Comparison of ENCODE assay signal across 13 cellular contexts in the genomic region with DNA sequence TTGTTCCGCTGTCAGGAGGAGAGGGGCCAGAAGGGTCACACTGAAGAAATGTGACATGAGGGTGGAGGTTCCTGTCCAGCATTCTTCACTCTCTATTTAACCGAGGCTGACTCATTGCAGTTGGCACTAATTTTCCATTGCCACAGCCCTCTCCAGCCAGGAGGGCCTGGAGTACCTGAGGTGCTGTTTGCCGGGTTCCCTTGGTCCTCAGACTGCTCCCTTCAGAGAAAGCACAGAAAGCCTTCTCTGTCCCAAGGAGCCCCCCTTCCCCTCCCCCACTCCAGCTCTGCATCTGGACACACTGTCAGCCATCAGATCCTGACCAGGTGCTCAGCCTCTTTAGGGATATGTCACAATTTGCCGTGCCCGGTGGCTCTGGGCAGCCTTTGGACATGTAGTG. TPM values are rescaled to one million over a fixed set of nuclear protein-coding genes. Genes with fewer than 3 reads are reported as not detected.
DNase-seq lines count a peak whose midpoint lies in the region; ATAC-seq and TF ChIP-seq lines count a peak whose summit lies in the region.
"Had no signal": no experiment of that assay in that cellular context is flagged by ENCODE, and none has a peak within 500 bp of the region (broad histone marks: within the 10 kb centered on the region; RNA-seq: fewer than 3 reads in every experiment).

No MANE protein-coding gene starts in this region.

- H3K9me2 ChIP-seq in Karpas-422 (replicated peaks; ENCODE audit: insufficient read depth, low read length): no peaks in the 10 kb centered on the region

- peaks cover 28% of the 10 kb centered on the region for H3K36me3 ChIP-seq in ACC112 (ENCODE audit: insufficient read depth, low read length)
- peaks cover 38% of the 10 kb centered on the region for H3K36me3 ChIP-seq in RWPE2 (ENCODE audit: low read depth)
- H3K36me3 ChIP-seq in Karpas-422 (ENCODE audit: insufficient read depth, low read length): no peaks in the 10 kb centered on the region

- 0 out of 2 replicates have a peak, but pooled peaks cover 3% of the 10 kb centered on the region for H4K20me1 ChIP-seq in Karpas-422 (ENCODE audit: insufficient read depth, low read depth, low read length)

- peak overlapping the region; percentile 77 for H3K27ac Mint-ChIP-seq in osteocyte (ENCODE audit: unreplicated experiment)

- ATAC-seq in RWPE2 (ENCODE audit: low read depth): peak; percentile 27

- no peak for TF ChIP-seq CTCF in RWPE2 (IDR thresholded peaks at IDR 0.05; ENCODE audit: poor library complexity, severe bottlenecking)
- no peak for TF ChIP-seq CTCF in fibroblast of the aortic adventitia (IDR thresholded peaks at IDR 0.05; ENCODE audit: insufficient read depth, low read length)
- TF ChIP-seq CTCF in osteocyte (IDR thresholded peaks at IDR 0.05): no peak
- no peak for TF ChIP-seq CTCF in lower leg skin (IDR thresholded peaks at IDR 0.05)

- H3K9me3 Mint-ChIP-seq in osteocyte (ENCODE audit: unreplicated experiment): no peaks in the 10 kb centered on the region

- H3K4me1 Mint-ChIP-seq in osteocyte (ENCODE audit: unreplicated experiment): peaks cover 67% of the 10 kb centered on the region

- H3K4me1 ChIP-seq in ACC112 (ENCODE audit: control insufficient read depth, insufficient read depth, low read length, unreplicated experiment): peaks cover 92% of the 10 kb centered on the region
- H3K4me1 ChIP-seq in RWPE2 (ENCODE audit: insufficient read depth, poor library complexity, severe bottlenecking): peaks cover 76% of the 10 kb centered on the region
- H3K4me1 ChIP-seq in Karpas-422 (ENCODE audit: low read length): peaks cover 6% of the 10 kb centered on the region

- H3K9ac ChIP-seq in Karpas-422 (ENCODE audit: low read length): no peak overlapping the region

- H3K9me3 ChIP-seq in RWPE2 (ENCODE audit: severe bottlenecking): no peaks in the 10 kb centered on the region
- H3K9me3 ChIP-seq in Karpas-422 (ENCODE audit: low read length): no peaks in the 10 kb centered on the region
- H3K9me3 ChIP-seq: Peyer's patch had no signal

- no peak overlapping the region for H3K4me3 ChIP-seq in ACC112 (ENCODE audit: low read depth, low read length)
- H3K4me3 ChIP-seq in RWPE2 (ENCODE audit: severe bottlenecking): no peak overlapping the region
- no peak overlapping the region for H3K4me3 ChIP-seq in fibroblast of the aortic adventitia (ENCODE audit: low read depth, low read length)
- no peak overlapping the region for H3K4me3 ChIP-seq in Karpas-422 (ENCODE audit: low read length)
- H3K4me3 ChIP-seq in lower leg skin (ENCODE audit: low read depth, poor library complexity, severe bottlenecking): no peak overlapping the region
- H3K4me3 ChIP-seq: Peyer's patch had no signal

- H2AFZ ChIP-seq in ACC112 (ENCODE audit: low read length, unreplicated experiment): no peak overlapping the region
- H2AFZ ChIP-seq in Karpas-422 (ENCODE audit: low read length): no peak overlapping the region

- WGBS in lower leg skin, 2 donors: 62 to 70% methylated on average over 5 of the region's 5 CpGs

- no peak for DNase-seq in RWPE2 (ENCODE audit: low spot score)
- DNase-seq in fibroblast of the aortic adventitia (ENCODE audit: low read depth): peak; percentile 49
- no peak for DNase-seq in osteocyte (ENCODE audit: extremely low spot score, unreplicated experiment)
- DNase-seq in activated CD4-positive, alpha-beta T cell treated with anti-CD3 and anti-CD28 coated beads, Interleukin-2, amount 50 U/mL, for 48 hours: no peak
- no peak for DNase-seq in Karpas-422
- no peak for DNase-seq in NCI-H187 treated with DMSO at 0.1 percent for 48 hours (lab: John Stamatoyannopoulos, UW)
- no peak for DNase-seq in lower leg skin (ENCODE audit: low spot score in 2 of 2)
- DNase-seq: activated T-cell treated with anti-CD3 and anti-CD28 coated beads, Interleukin-2, amount 50 U/mL, for 1 hour; NCI-H2081 treated with DMSO at 0.1 percent for 48 hours had no signal

- H3K79me2 ChIP-seq in ACC112 (ENCODE audit: control insufficient read depth, insufficient read depth, low read length, unreplicated experiment): peaks cover 14% of the 10 kb centered on the region
- H3K79me2 ChIP-seq in Karpas-422 (ENCODE audit: low read length): no peaks in the 10 kb centered on the region

- no peaks in the 10 kb centered on the region for H3K27me3 ChIP-seq in ACC112 (ENCODE audit: insufficient read depth, low read length)
- no peaks in the 10 kb centered on the region for H3K27me3 ChIP-seq in RWPE2 (ENCODE audit: insufficient read depth, poor library complexity, severe bottlenecking)
- peaks cover 4% of the 10 kb centered on the region; the same call in 1 of the 2 replicates for H3K27me3 ChIP-seq in Karpas-422 (ENCODE audit: low read length)
- H3K27me3 ChIP-seq: Peyer's patch had no signal

- intact Hi-C loops in lower leg skin (cut with DNase I; ENCODE audit: low total_unique reads): no loop called here

- H3K36me3 Mint-ChIP-seq in osteocyte (ENCODE audit: unreplicated experiment): peaks cover 15% of the 10 kb centered on the region

- no peak overlapping the region for H3K4me2 ChIP-seq in Karpas-422 (ENCODE audit: low read depth, low read length, poor library complexity, severe bottlenecking)

- peak overlapping the region; percentile 100 for H3K27ac ChIP-seq in ACC112 (ENCODE audit: low read depth, low read length)
- peak overlapping the region; percentile 100 for H3K27ac ChIP-seq in RWPE2 (ENCODE audit: poor library complexity, severe bottlenecking)
- no peak overlapping the region for H3K27ac ChIP-seq in Karpas-422 (ENCODE audit: low read length)

- TF ChIP-seq POLR2A in lower leg skin (IDR thresholded peaks at IDR 0.05): no peak

- no peak overlapping the region for H3K4me3 Mint-ChIP-seq in osteocyte (ENCODE audit: unreplicated experiment)
- H3K4me3 Mint-ChIP-seq: brain had no signal

- H3K27me3 Mint-ChIP-seq in osteocyte (ENCODE audit: unreplicated experiment): no peaks in the 10 kb centered on the region

RNA-seq across cellular contexts. Expression of gene C11orf91, which starts 3.1 kb away (rescaled TPM):
- total RNA-seq in fibroblast of the aortic adventitia (ENCODE audit: low replicate concordance) (not detected in 2 replicates), osteocyte (0.75 TPM in 1 of 2 replicates, not detected in the other), lower leg skin (under 1 TPM in 1 of 4 donors, not detected in 3; 0.49 TPM)
- total RNA-seq in Karpas-422 (2014; rRNA removed; shearing (Covaris generic); ENCODE audit: low replicate concordance): not detected in 2 replicates
- total RNA-seq: fibroblast of villous mesenchyme, Peyer's patch had no signal

RNA-seq across cellular contexts. Expression of gene CD59, which starts 32.5 kb away (rescaled TPM):
- 175 and 1,509 TPM in 2 replicates for total RNA-seq in fibroblast of the aortic adventitia (ENCODE audit: low replicate concordance)
- total RNA-seq in osteocyte: 857 and 912 TPM in 2 replicates
- total RNA-seq in Karpas-422 (2014; rRNA removed; shearing (Covaris generic); ENCODE audit: low replicate concordance): 0.18 and 5.7 TPM in 2 replicates
- total RNA-seq in lower leg skin: 100 to 1,000 TPM; 222 to 444 (median 324) TPM

Comparison
In these comparisons a context has a peak if more than half of its experiments do, and no peak if none do; other contexts are left out.
1. RNA of gene CD59, which starts 32.5 kb away (total RNA-seq): 175 to 1,509 TPM in fibroblast of the aortic adventitia, 857 to 912 TPM in osteocyte and 222 to 444 TPM in lower leg skin; 0.18 to 5.7 TPM in Karpas-422; every median in the first group is over 10 times any median in the second.